Comparison of ENCODE assay signal across 12 cellular contexts in genomic region chr9:109781086-109781485, GRCh38. TPM values are rescaled to one million over a fixed set of nuclear protein-coding genes. Genes with fewer than 3 reads are reported as not detected.
DNase-seq lines count a peak whose midpoint lies in the region; ATAC-seq and TF ChIP-seq lines count a peak whose summit lies in the region.
"Had no signal": no experiment of that assay in that cellular context is flagged by ENCODE, and none has a peak within 500 bp of the region (broad histone marks: within the 10 kb centered on the region; RNA-seq: fewer than 3 reads in every experiment).

No MANE protein-coding gene starts in this region.

- H3K27me3 Mint-ChIP-seq in endodermal cell (ENCODE audit: insufficient read depth), result peaks cover 76% of the 10 kb centered on the region
- peaks cover 28% of the 10 kb centered on the region for H3K27me3 Mint-ChIP-seq in activated naive CD8-positive, alpha-beta T cell treated with anti-CD3 and anti-CD28 coated beads, Interleukin-2, amount 50 U/mL, for 24 hours

- ATAC-seq in thoracic aorta (ENCODE audit: insufficient number of reproducible peaks, low FRiP score, low read depth) (no peak), HG03108 (IDR thresholded peaks at IDR 0.05; ENCODE audit: unreplicated experiment) (no peak), HG02763 (IDR thresholded peaks at IDR 0.05; ENCODE audit: unreplicated experiment) (no peak)
- no peak for ATAC-seq in activated naive CD8-positive, alpha-beta T cell treated with anti-CD3 and anti-CD28 coated beads, Interleukin-2, amount 50 U/mL, for 24 hours
- ATAC-seq: naive thymus-derived CD8-positive, alpha-beta T cell had no signal

- WGBS in HUES64, result 88% methylated on average over 2 of the region's 5 CpGs
- WGBS in endodermal cell (ENCODE audit: insufficient coverage in 1 of 2, insufficient read length in 1 of 2), 2 experiments, result 73 to 91% methylated on average over 2 to 4 of the region's 5 CpGs
- 32% methylated on average over 5 of the region's 5 CpGs for WGBS in liver

- H3K36me3 Mint-ChIP-seq in endodermal cell (ENCODE audit: low read depth), result no peaks in the 10 kb centered on the region
- H3K36me3 Mint-ChIP-seq in activated naive CD8-positive, alpha-beta T cell treated with anti-CD3 and anti-CD28 coated beads, Interleukin-2, amount 50 U/mL, for 24 hours (ENCODE audit: low read depth), result no peaks in the 10 kb centered on the region
- H3K36me3 Mint-ChIP-seq: naive thymus-derived CD8-positive, alpha-beta T cell had no signal

- H3K9me3 ChIP-seq in HUES64 (ENCODE audit: insufficient read depth, low read depth, low read length) (no peaks in the 10 kb centered on the region), endodermal cell (ENCODE audit: control insufficient read depth, low read length) (no peaks in the 10 kb centered on the region), liver (ENCODE audit: control insufficient read depth in 4 of 4, low read length in 3 of 4) (no peaks in the 10 kb centered on the region), thoracic aorta (no peaks in the 10 kb centered on the region)

- H3K4me1 Mint-ChIP-seq in endodermal cell, result peaks cover 6% of the 10 kb centered on the region
- no peaks in the 10 kb centered on the region for H3K4me1 Mint-ChIP-seq in activated naive CD8-positive, alpha-beta T cell treated with anti-CD3 and anti-CD28 coated beads, Interleukin-2, amount 50 U/mL, for 24 hours

- TF ChIP-seq CTCF in endodermal cell (conservative IDR thresholded peaks at IDR 0.05), result no peak
- no peak for TF ChIP-seq CTCF in liver (IDR thresholded peaks at IDR 0.05; ENCODE audit: low read depth, low read length, missing input control)
- no peak for TF ChIP-seq CTCF in thoracic aorta (IDR thresholded peaks at IDR 0.05)

- H3K27ac Mint-ChIP-seq in endodermal cell, result no peak overlapping the region
- no peak overlapping the region for H3K27ac Mint-ChIP-seq in activated naive CD8-positive, alpha-beta T cell treated with anti-CD3 and anti-CD28 coated beads, Interleukin-2, amount 50 U/mL, for 24 hours
- H3K27ac Mint-ChIP-seq: activated T-helper 2 cell treated with anti-CD3 and anti-CD28 coated beads, Interferon-gamma antibody, Interleukin-2, Interleukin-4, amounts not matched to agents 10 μg/mL and 5 μg/mL and 100 μg/mL, durations not matched to agents 14 hours and 24 hours and 36 hours; naive thymus-derived CD8-positive, alpha-beta T cell had no signal

- peaks cover 24% of the 10 kb centered on the region for H3K27me3 ChIP-seq in HUES64 (ENCODE audit: insufficient read depth, low read length)
- H3K27me3 ChIP-seq in endodermal cell (ENCODE audit: control insufficient read depth, insufficient read depth, low read length, poor library complexity, severe bottlenecking), result peaks cover 60% of the 10 kb centered on the region
- H3K27me3 ChIP-seq in liver (ENCODE audit: control insufficient read depth in 4 of 4, insufficient read depth in 4 of 4, low read length in 3 of 4), result no peaks in the 10 kb centered on the region
- no peaks in the 10 kb centered on the region for H3K27me3 ChIP-seq in thoracic aorta (replicated peaks; ENCODE audit: insufficient read depth)

- TF ChIP-seq RAD21 in liver (IDR thresholded peaks at IDR 0.05), result no peak

- peak overlapping the region; percentile 85 for H3K4me3 ChIP-seq in HUES64 (ENCODE audit: low read length)
- H3K4me3 ChIP-seq in endodermal cell (ENCODE audit: low read length), result peak overlapping the region; percentile 80
- peak overlapping the region; percentile 83 to 92 (median 84) for H3K4me3 ChIP-seq in liver (ENCODE audit: low read depth in 1 of 3, low read length in 3 of 3)
- H3K4me3 ChIP-seq in thoracic aorta, result peak overlapping the region; percentile 91

- H3K36me3 ChIP-seq in HUES64 (ENCODE audit: insufficient read depth, low read length) (no peaks in the 10 kb centered on the region), endodermal cell (ENCODE audit: control insufficient read depth, insufficient read depth, low read length) (no peaks in the 10 kb centered on the region), liver (ENCODE audit: control insufficient read depth in 4 of 4, insufficient read depth in 3 of 4, low read depth in 1 of 4, low read length in 3 of 4) (peaks cover 0 to 3% (median 0%) of the 10 kb centered on the region in 4 donors), thoracic aorta (no peaks in the 10 kb centered on the region)

- DNase-seq in endodermal cell, result no peak
- DNase-seq in thoracic aorta (ENCODE audit: low spot score), result no peak
- no peak for DNase-seq in activated naive CD8-positive, alpha-beta T cell treated with anti-CD3 and anti-CD28 coated beads, Interleukin-2, amount 50 U/mL, for 24 hours
- DNase-seq in activated CD4-positive, alpha-beta T cell treated with anti-CD3 and anti-CD28 coated beads for 4 hours, result no peak
- DNase-seq: DMS79 treated with DMSO at 0.1 percent for 48 hours; naive thymus-derived CD8-positive, alpha-beta T cell; NCI-H446 treated with DMSO at 0.1 percent for 48 hours had no signal

- H3K27ac ChIP-seq in HUES64 (ENCODE audit: low read depth, low read length) (no peak overlapping the region), endodermal cell (ENCODE audit: low read depth, low read length) (no peak overlapping the region), liver (ENCODE audit: low read depth in 1 of 2, low read length in 2 of 2) (peak overlapping the region; percentile 96 to 99), thoracic aorta (peak overlapping the region; percentile 93 to 96)

- H3K4me1 ChIP-seq in HUES64 (ENCODE audit: insufficient read depth, low read length) (peaks cover 10% of the 10 kb centered on the region; the same call in 1 of the 2 replicates), endodermal cell (ENCODE audit: control insufficient read depth, insufficient read depth, low read length) (no peaks in the 10 kb centered on the region), liver (ENCODE audit: control insufficient read depth in 4 of 4, insufficient read depth in 4 of 4, low read length in 3 of 4) (peaks cover 3 to 43% (median 16%) of the 10 kb centered on the region in 4 donors), thoracic aorta (ENCODE audit: control insufficient read depth in 1 of 2, low read depth in 2 of 2) (peaks cover 0 to 33% of the 10 kb centered on the region in 2 donors)

- no peaks in the 10 kb centered on the region for H3K9me3 Mint-ChIP-seq in endodermal cell
- no peaks in the 10 kb centered on the region for H3K9me3 Mint-ChIP-seq in activated naive CD8-positive, alpha-beta T cell treated with anti-CD3 and anti-CD28 coated beads, Interleukin-2, amount 50 U/mL, for 24 hours
- H3K9me3 Mint-ChIP-seq: activated T-helper 2 cell treated with anti-CD3 and anti-CD28 coated beads, Interferon-gamma antibody, Interleukin-2, Interleukin-4, amounts not matched to agents 10 μg/mL and 5 μg/mL and 100 μg/mL, durations not matched to agents 14 hours and 24 hours and 36 hours had no signal

- H3K4me3 Mint-ChIP-seq in endodermal cell, result peak overlapping the region; percentile 61
- no peak overlapping the region for H3K4me3 Mint-ChIP-seq in activated naive CD8-positive, alpha-beta T cell treated with anti-CD3 and anti-CD28 coated beads, Interleukin-2, amount 50 U/mL, for 24 hours
- H3K4me3 Mint-ChIP-seq: naive thymus-derived CD8-positive, alpha-beta T cell had no signal

- H3K9ac ChIP-seq in HUES64 (ENCODE audit: low read depth, low read length), result peak overlapping the region; percentile 70; the same call in 1 of the 2 replicates
- H3K9ac ChIP-seq in endodermal cell (ENCODE audit: extremely low read depth, low read length, poor library complexity, severe bottlenecking), result no peak overlapping the region
- H3K9ac ChIP-seq in liver (ENCODE audit: low read depth in 1 of 2, low read length in 2 of 2), result peak overlapping the region; percentile 90 to 97

TF ChIP-seq in liver, 16 proteins besides CTCF, POLR2A, EP300 and RAD21 (continues in another document):
- no peak for TF ChIP-seq SP1 (IDR thresholded peaks at IDR 0.05)
- no peak for TF ChIP-seq YY1 (IDR thresholded peaks at IDR 0.05)
- no peak for TF ChIP-seq ZBTB33 (IDR thresholded peaks at IDR 0.05)

RNA-seq across cellular contexts. Expression of gene PALM2AKAP2, which starts 1.1 kb away (rescaled TPM):
- polyA plus RNA-seq in HUES64 (2013, experiment 1 of 2), result 4.3 TPM
- 6.6 TPM for polyA plus RNA-seq in HUES64 (2013, experiment 2 of 2)
- total RNA-seq in endodermal cell, result 1 to 10 TPM in 1 of 2 donors, under 1 TPM in 1; 0.49 to 1.1 TPM
- polyA plus RNA-seq in endodermal cell (2013, experiment 1 of 2), result 5.6 TPM
- polyA plus RNA-seq in endodermal cell (2013, experiment 2 of 2), result 8.2 TPM
- total RNA-seq in liver, result 10 to 100 TPM in 1 of 2 donors, 1 to 10 TPM in 1; 4.6 to 47.9 TPM
- polyA plus RNA-seq in liver, result 1 to 10 TPM; 5.3 to 7.1 TPM
- total RNA-seq in thoracic aorta, result 10 to 100 TPM; 45.9 to 84.2 TPM
- total RNA-seq: naive thymus-derived CD8-positive, alpha-beta T cell had no signal
- polyA plus RNA-seq: naive thymus-derived CD8-positive, alpha-beta T cell had no signal

Comparison
In these comparisons a context has a peak if more than half of its experiments do, and no peak if none do; other contexts are left out.
1. H3K27ac ChIP-seq: peak in liver (2 of 2) and thoracic aorta (2 of 2); none in HUES64 (single experiment) and endodermal cell (single experiment).
2. Peak in every context shown above with its lines, with median percentiles within 50 percentile points of each other: H3K4me3 ChIP-seq.